8 cellular contexts compared by ENCODE assay signal in genomic region chr5:18394154-18394804, GRCh38.
DNase-seq lines count a peak whose midpoint lies in the region; ATAC-seq and TF ChIP-seq lines count a peak whose summit lies in the region.

No MANE protein-coding gene starts in this region.

- no peak overlapping the region for H3K27ac Mint-ChIP-seq in CD4-positive, alpha-beta T cell
- no peak overlapping the region for H3K27ac Mint-ChIP-seq in activated T-cell treated with anti-CD3 and anti-CD28 coated beads, Interleukin-2, amount 50 U/mL, for 24 hours

- no peaks in the 10 kb centered on the region for H3K36me3 Mint-ChIP-seq in CD4-positive, alpha-beta T cell (ENCODE audit: low read depth)
- H3K36me3 Mint-ChIP-seq in activated T-cell treated with anti-CD3 and anti-CD28 coated beads, Interleukin-2, amount 50 U/mL, for 24 hours (ENCODE audit: low read depth) = no peaks in the 10 kb centered on the region

- H3K27me3 ChIP-seq in CD4-positive, alpha-beta T cell (ENCODE audit: control insufficient read depth, insufficient read depth, low read length) = no peaks in the 10 kb centered on the region

- no peaks in the 10 kb centered on the region for H3K4me1 Mint-ChIP-seq in CD4-positive, alpha-beta T cell (ENCODE audit: low read depth)
- no peaks in the 10 kb centered on the region for H3K4me1 Mint-ChIP-seq in activated T-cell treated with anti-CD3 and anti-CD28 coated beads, Interleukin-2, amount 50 U/mL, for 24 hours (ENCODE audit: low read depth)

- H3K9me3 Mint-ChIP-seq in CD4-positive, alpha-beta T cell = no peaks in the 10 kb centered on the region
- H3K9me3 Mint-ChIP-seq in activated T-cell treated with anti-CD3 and anti-CD28 coated beads, Interleukin-2, amount 50 U/mL, for 24 hours = no peaks in the 10 kb centered on the region

- no peak for ATAC-seq in CD4-positive, alpha-beta T cell (ENCODE audit: poor library complexity)
- peak; percentile 68 for ATAC-seq in GM19324 (IDR thresholded peaks at IDR 0.05; ENCODE audit: low FRiP score, unreplicated experiment)
- peak; percentile 77 for ATAC-seq in HG03520 (IDR thresholded peaks at IDR 0.05; ENCODE audit: unreplicated experiment)

- H3K9me3 ChIP-seq in CD4-positive, alpha-beta T cell (ENCODE audit: control insufficient read depth, low read length) = no peaks in the 10 kb centered on the region

- TF ChIP-seq CTCF in CD4-positive, alpha-beta T cell (IDR thresholded peaks at IDR 0.05) = peak; percentile 42

- no peaks in the 10 kb centered on the region for H3K27me3 Mint-ChIP-seq in CD4-positive, alpha-beta T cell
- H3K27me3 Mint-ChIP-seq in activated T-cell treated with anti-CD3 and anti-CD28 coated beads, Interleukin-2, amount 50 U/mL, for 24 hours = no peaks in the 10 kb centered on the region

- CTCF ChIA-PET in CD4-positive, alpha-beta T cell (lab: Charles Lee) = no interaction called here

- peak in 8 of 10 experiments; percentile 1 to 35 (median 5) for DNase-seq in CD4-positive, alpha-beta T cell
- DNase-seq in NCI-H82 treated with DMSO at 0.1 percent for 48 hours (lab: John Stamatoyannopoulos, UW; ENCODE audit: unreplicated experiment) (peak; percentile 49), glomerular endothelial cell (ENCODE audit: extremely low read depth, low read depth, low spot score) (peak; percentile 33), posterior vena cava (ENCODE audit: low spot score) (peak; percentile 89), NCI-H128 (lab: John Stamatoyannopoulos, UW; ENCODE audit: unreplicated experiment) (no peak)
- peak; percentile 62 for DNase-seq in activated T-cell treated with anti-CD3 and anti-CD28 coated beads, Interleukin-2, amount 50 U/mL, for 24 hours

- no peak overlapping the region for H3K4me3 Mint-ChIP-seq in CD4-positive, alpha-beta T cell
- H3K4me3 Mint-ChIP-seq in activated T-cell treated with anti-CD3 and anti-CD28 coated beads, Interleukin-2, amount 50 U/mL, for 24 hours = no peak overlapping the region

- H3K27ac ChIP-seq in CD4-positive, alpha-beta T cell (ENCODE audit: low read depth, low read length) = no peak overlapping the region

- POLR2A ChIA-PET in CD4-positive, alpha-beta T cell (lab: Charles Lee) = no interaction called here

- intact Hi-C loops in CD4-positive, alpha-beta T cell (cut with DNase I, micrococcal nuclease) = loop anchor here in 1 of 2 experiments (10.0 kb wide), 1 partner anchor 311 kb away; no protein-coding TSS in a partner anchor
- intact Hi-C loops in posterior vena cava (cut with DNase I) = no loop called here
